In genomic region chr5:2093859-2094615, GRCh38 we compare ENCODE assay signal across 1 cellular context.
TF ChIP-seq lines count a peak whose summit lies in the region.

No MANE protein-coding gene starts in this region.

TF ChIP-seq in H1, 55 proteins besides CTCF, POLR2A, EP300 and RAD21 (continued from another document):
- TF ChIP-seq EGR1 (IDR thresholded peaks at IDR 0.05; ENCODE audit: borderline replicate concordance, low read depth, low read length) (no peak), SIRT6 (IDR thresholded peaks at IDR 0.05; ENCODE audit: low read length) (no peak), KDM4A (IDR thresholded peaks at IDR 0.05; ENCODE audit: low read depth, low read length, severe bottlenecking) (no peak), SIX5 (IDR thresholded peaks at IDR 0.05; ENCODE audit: low read depth, low read length) (no peak), KDM5A (IDR thresholded peaks at IDR 0.05; ENCODE audit: low read length) (no peak), CHD7 (IDR thresholded peaks at IDR 0.05; ENCODE audit: insufficient replicate concordance, low read length) (no peak), FOSL1 (IDR thresholded peaks at IDR 0.05; ENCODE audit: insufficient read depth, low read depth, low read length) (no peak), TEAD4 (IDR thresholded peaks at IDR 0.05; ENCODE audit: low read depth, low read length) (no peak), RBBP5 (IDR thresholded peaks at IDR 0.05; ENCODE audit: borderline replicate concordance, low read depth, low read length) (no peak), JUN (IDR thresholded peaks at IDR 0.05; ENCODE audit: low read depth, low read length) (no peak)
